ENCODE assay signal across 8 cellular contexts in genomic region chr6:36443951-36444428, GRCh38. TPM values are rescaled to one million over a fixed set of nuclear protein-coding genes. Genes with fewer than 3 reads are reported as not detected.
A peak's percentile ranks its signal among the peaks of the same experiment; 100 is the strongest.
DNase-seq lines count a peak whose midpoint lies in the region; ATAC-seq and TF ChIP-seq lines count a peak whose summit lies in the region.

No MANE protein-coding gene starts in this region.

- peak overlapping the region; percentile 93 for H3K27ac Mint-ChIP-seq in HFFc6

- peak overlapping the region; percentile 84 for H3K4me2 ChIP-seq in fibroblast of lung (ENCODE audit: extremely low read depth, insufficient read depth, low read length)

- DNase-seq in Caki2 (ENCODE audit: low read depth) (peak; percentile 56), HFFc6 (peak; percentile 15), SW480 (ENCODE audit: low spot score) (peak; percentile 44), fibroblast of lung (ENCODE audit: low read depth in 2 of 2) (peak in 1 of 2 donors; percentile 15), ovary (no peak)

- H3K9me3 Mint-ChIP-seq in HFFc6 = peaks cover 5% of the 10 kb centered on the region

- peak overlapping the region; percentile 98 for H3K9ac ChIP-seq in fibroblast of lung (ENCODE audit: insufficient read depth, low read length)

- TF ChIP-seq CTCF in HFFc6 (IDR thresholded peaks at IDR 0.05) (peak; percentile 45), fibroblast of lung (conservative IDR thresholded peaks at IDR 0.05 in 1 of 2, IDR thresholded peaks at IDR 0.05 in 1 of 2; ENCODE audit: low read depth in 1 of 2, low read length in 2 of 2) (no peak), ovary (IDR thresholded peaks at IDR 0.05) (no peak)

- H3K36me3 Mint-ChIP-seq in HFFc6 (ENCODE audit: low read depth) = peaks cover 34% of the 10 kb centered on the region

- H3K9me3 ChIP-seq in fibroblast of lung (ENCODE audit: control insufficient read depth, insufficient read depth, low read depth, low read length) = no peaks in the 10 kb centered on the region
- H3K9me3 ChIP-seq in ovary = no peaks in the 10 kb centered on the region

- peaks cover 51% of the 10 kb centered on the region for H3K79me2 ChIP-seq in fibroblast of lung (ENCODE audit: control insufficient read depth, insufficient read depth, low read length)

- H3K27me3 Mint-ChIP-seq in HFFc6 (ENCODE audit: insufficient read depth) = peaks cover 2% of the 10 kb centered on the region; the same call in 1 of the 2 replicates

- peak overlapping the region; percentile 91 to 94 (median 94) for H3K4me3 ChIP-seq in fibroblast of lung (replicated peaks in 1 of 4; ENCODE audit: control extremely low read depth in 1 of 4, insufficient read depth in 1 of 4, low read depth in 3 of 4, low read length in 4 of 4)
- H3K4me3 ChIP-seq in ovary = peak overlapping the region; percentile 78

- no peaks in the 10 kb centered on the region for H4K20me1 ChIP-seq in fibroblast of lung (ENCODE audit: control insufficient read depth, extremely low read depth, insufficient read depth, low read length)

- no peak for ATAC-seq in GM19455 (IDR thresholded peaks at IDR 0.05; ENCODE audit: unreplicated experiment)
- no peak for ATAC-seq in HG03196 (IDR thresholded peaks at IDR 0.05; ENCODE audit: unreplicated experiment)
- ATAC-seq in GM18861 (IDR thresholded peaks at IDR 0.05; ENCODE audit: unreplicated experiment) = no peak

- H3K4me1 ChIP-seq in fibroblast of lung (ENCODE audit: control insufficient read depth, extremely low read depth, insufficient read depth, low read length) = peaks cover 8% of the 10 kb centered on the region
- H3K4me1 ChIP-seq in ovary (ENCODE audit: insufficient read depth) = peaks cover 15% of the 10 kb centered on the region

- H3K36me3 ChIP-seq in fibroblast of lung (ENCODE audit: control insufficient read depth, insufficient read depth, low read length) = no peaks in the 10 kb centered on the region
- no peaks in the 10 kb centered on the region for H3K36me3 ChIP-seq in ovary

- peaks cover 44% of the 10 kb centered on the region for H3K4me1 Mint-ChIP-seq in HFFc6 (ENCODE audit: low read depth)

- in situ Hi-C loops in Caki2 (cut with HindIII; ENCODE audit: low pct_unique_long_range_greater_than_20kb, low sequenced_read_pairs) = no loop called here

- no peak overlapping the region for H2AFZ ChIP-seq in fibroblast of lung (ENCODE audit: low read length)

- WGBS in ovary, 3 donors = 6 to 7% (median 6%) methylated on average over 7 of the region's 7 CpGs

- TF ChIP-seq EP300 in ovary (IDR thresholded peaks at IDR 0.05) = no peak

- TF ChIP-seq POLR2A in ovary (IDR thresholded peaks at IDR 0.05) = no peak

- H3K4me3 Mint-ChIP-seq in HFFc6 = peak overlapping the region; percentile 98

- H3K27ac ChIP-seq in fibroblast of lung (ENCODE audit: insufficient read depth, low read length) (peak overlapping the region; percentile 97), ovary (peak overlapping the region in 1 of 2 donors; percentile 94)

- no peaks in the 10 kb centered on the region for H3K27me3 ChIP-seq in fibroblast of lung (ENCODE audit: control insufficient read depth, insufficient read depth, low read length)
- no peaks in the 10 kb centered on the region for H3K27me3 ChIP-seq in ovary

- intact Hi-C loops in ovary (cut with DNase I) = loop anchor here in 3 of 4 donors (1.0 to 10.0 kb wide), 4 partner anchors 101 to 151 kb away; partner anchors contain the start of genes STK38 (in 3 of the 3) and SRSF3 (in 1 of the 3)

RNA-seq across cellular contexts. Expression of gene KCTD20, which starts 1.2 kb away (rescaled TPM):
- total RNA-seq in Caki2 (2014; rRNA removed; shearing (Covaris generic); ENCODE audit: low replicate concordance) = 78.4 and 98.0 TPM in 2 replicates
- total RNA-seq in HFFc6 (2021; fragmentation: NEBNext Ultra II Directional; extraction: Animal tissue kit (Norgen Biotek cat#: 25700)) = 10 to 100 TPM; 53.0 to 81.7 (median 65.4) TPM
- 39.6 and 45.2 TPM in 2 replicates for total RNA-seq in fibroblast of lung
- polyA plus RNA-seq in fibroblast of lung = 34.2 and 87.4 TPM in 2 replicates
- polyA plus RNA-seq in fibroblast of lung (2012) = 21.0 and 50.1 TPM in 2 replicates
- 35.7 and 43.2 TPM in 2 replicates for polyA minus RNA-seq in fibroblast of lung (ENCODE audit: low replicate concordance)
- total RNA-seq in ovary = 10 to 100 TPM; 33.3 to 73.7 (median 46.2) TPM
- polyA plus RNA-seq in ovary = 10 to 100 TPM; 21.7 to 50.7 TPM

RNA-seq across cellular contexts. Expression of gene PXT1, which starts 1.3 kb away (rescaled TPM):
- total RNA-seq in Caki2 (2014; rRNA removed; shearing (Covaris generic); ENCODE audit: low replicate concordance) = 0.20 TPM in 1 of 2 replicates, not detected in the other
- total RNA-seq in HFFc6 (2021; fragmentation: NEBNext Ultra II Directional; extraction: Animal tissue kit (Norgen Biotek cat#: 25700)) = under 1 TPM in 3 of 6 experiments, not detected in 3; 0.09 to 0.12 (median 0.09) TPM
- total RNA-seq in fibroblast of lung (under 0.01 and 0.26 TPM in 2 replicates), ovary (not detected)
- polyA plus RNA-seq in fibroblast of lung (0.03 TPM in 2 replicates), ovary (not detected)
- polyA plus RNA-seq in fibroblast of lung (2012) = not detected in 2 replicates
- not detected in 2 replicates for polyA minus RNA-seq in fibroblast of lung (ENCODE audit: low replicate concordance)

RNA-seq across cellular contexts. Expression of gene ETV7, which starts 56.5 kb away (rescaled TPM):
- total RNA-seq in Caki2 (2014; rRNA removed; shearing (Covaris generic); ENCODE audit: low replicate concordance) = not detected in 2 replicates
- under 1 TPM in 4 of 6 experiments, not detected in 2; 0.20 to 0.32 (median 0.24) TPM for total RNA-seq in HFFc6 (2021; fragmentation: NEBNext Ultra II Directional; extraction: Animal tissue kit (Norgen Biotek cat#: 25700))
- total RNA-seq in fibroblast of lung (1.0 and 1.5 TPM in 2 replicates), ovary (1 to 10 TPM; 1.3 to 3.7 (median 2.1) TPM)
- polyA plus RNA-seq in fibroblast of lung (0.18 and 0.40 TPM in 2 replicates), ovary (1 to 10 TPM; 1.1 to 1.2 TPM)
- 0.30 and 0.80 TPM in 2 replicates for polyA plus RNA-seq in fibroblast of lung (2012)
- polyA minus RNA-seq in fibroblast of lung (ENCODE audit: low replicate concordance) = 0.94 TPM in 1 of 2 replicates, not detected in the other

Comparison
In these comparisons a context has a peak if more than half of its experiments do, and no peak if none do; other contexts are left out.
1. DNase-seq: peak in Caki2 (single experiment), HFFc6 (single experiment) and SW480 (single experiment); none in ovary (0 of 5).